Comparison of ENCODE assay signal across 1 cellular context in genomic region chr4:17561195-17561909, GRCh38.
TF ChIP-seq lines count a peak whose summit lies in the region.

No MANE protein-coding gene starts in this region.

TF ChIP-seq in K562, 482 proteins besides CTCF, POLR2A, EP300 and RAD21:
- TF ChIP-seq PTBP1 (IDR thresholded peaks at IDR 0.05; ENCODE audit: low read depth, low read length) (no peak), EGR1 (conservative IDR thresholded peaks at IDR 0.05) (peak; percentile 81), KLF16 (IDR thresholded peaks at IDR 0.05) (no peak), TAF15 (IDR thresholded peaks at IDR 0.05; ENCODE audit: low read depth, low read length) (no peak), CBFA2T3 (IDR thresholded peaks at IDR 0.05) (peak; percentile 59), JUND (IDR thresholded peaks at IDR 0.05; ENCODE audit: borderline replicate concordance, low read depth, low read length) (peak; percentile 32; the same call in 1 of the 2 replicates), JUND (tag; IDR thresholded peaks at IDR 0.05; ENCODE audit: borderline replicate concordance, low read depth, low read length) (no peak), ID3 (CRISPR knock-in tag; IDR thresholded peaks at IDR 0.05) (no peak), ID3 (tag; IDR thresholded peaks at IDR 0.05) (no peak)
- TF ChIP-seq, protein P1, sequence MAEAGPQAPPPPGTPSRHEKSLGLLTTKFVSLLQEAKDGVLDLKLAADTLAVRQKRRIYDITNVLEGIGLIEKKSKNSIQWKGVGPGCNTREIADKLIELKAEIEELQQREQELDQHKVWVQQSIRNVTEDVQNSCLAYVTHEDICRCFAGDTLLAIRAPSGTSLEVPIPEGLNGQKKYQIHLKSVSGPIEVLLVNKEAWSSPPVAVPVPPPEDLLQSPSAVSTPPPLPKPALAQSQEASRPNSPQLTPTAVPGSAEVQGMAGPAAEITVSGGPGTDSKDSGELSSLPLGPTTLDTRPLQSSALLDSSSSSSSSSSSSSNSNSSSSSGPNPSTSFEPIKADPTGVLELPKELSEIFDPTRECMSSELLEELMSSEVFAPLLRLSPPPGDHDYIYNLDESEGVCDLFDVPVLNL (CRISPR knock-in tag; IDR thresholded peaks at IDR 0.05; ENCODE audit: low read depth), result no peak
- TF ChIP-seq, protein P2, sequence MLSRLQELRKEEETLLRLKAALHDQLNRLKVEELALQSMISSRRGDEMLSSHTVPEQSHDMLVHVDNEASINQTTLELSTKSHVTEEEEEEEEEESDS (CRISPR knock-in tag; IDR thresholded peaks at IDR 0.05), result no peak
